22 cellular contexts compared by ENCODE assay signal in the genomic region with DNA sequence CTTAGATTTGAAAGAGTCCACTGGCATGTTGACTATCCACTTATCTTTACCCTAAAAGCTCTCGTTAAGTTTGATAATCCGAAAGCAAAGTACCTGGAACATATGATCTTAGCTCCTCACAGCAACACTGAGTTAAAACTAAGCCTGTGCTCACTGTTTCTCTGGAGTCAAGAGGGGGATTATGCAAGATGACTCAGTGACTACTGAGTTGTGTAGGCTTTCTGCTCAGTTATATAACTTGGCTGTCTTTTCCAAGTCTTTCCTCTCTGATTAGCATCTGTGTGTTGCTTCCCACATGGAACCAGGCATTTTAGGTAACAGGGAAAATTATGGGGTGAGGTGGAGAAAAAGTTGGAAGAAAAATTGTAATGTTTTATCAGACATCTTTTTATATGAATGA. TPM values are rescaled to one million over a fixed set of nuclear protein-coding genes. Genes with fewer than 3 reads are reported as not detected.
DNase-seq lines count a peak whose midpoint lies in the region; ATAC-seq, FAIRE-seq and TF ChIP-seq lines count a peak whose summit lies in the region.
"Had no signal": no experiment of that assay in that cellular context is flagged by ENCODE, and none has a peak within 500 bp of the region (broad histone marks: within the 10 kb centered on the region; RNA-seq: fewer than 3 reads in every experiment).

No MANE protein-coding gene starts in this region.

- intact Hi-C loops in HepG2 (cut with micrococcal nuclease; ENCODE audit: unreplicated experiment): no loop called here
- intact Hi-C loops in right lobe of liver (cut with DNase I): no loop called here
- intact Hi-C loops in upper lobe of right lung (cut with DNase I): no loop called here

- TF ChIP-seq CTCF in HepG2 (CRISPR knock-in tag; IDR thresholded peaks at IDR 0.05) (no peak), right lobe of liver (IDR thresholded peaks at IDR 0.05) (no peak), upper lobe of right lung (IDR thresholded peaks at IDR 0.05) (no peak)

- FAIRE-seq in HepG2 (lab: Jason Lieb, UNC): no peak
- FAIRE-seq: D721Med had no signal

- ATAC-seq in HepG2 (no peak), right lobe of liver (no peak), upper lobe of right lung (peak; percentile 78), GM19397 (IDR thresholded peaks at IDR 0.05; ENCODE audit: unreplicated experiment) (no peak)
- ATAC-seq in natural killer cell treated with Interleukin-12 subunit alpha and Interleukin-12 subunit beta and Interleukin-15 and Interleukin-18, amount 100 ng/mL, for 72 hours: no peak
- ATAC-seq: Panc1, psoas muscle had no signal

- no peaks in the 10 kb centered on the region for H3K9me3 Mint-ChIP-seq in natural killer cell treated with Interleukin-12 subunit alpha and Interleukin-12 subunit beta and Interleukin-15 and Interleukin-18, amount 100 ng/mL, for 72 hours
- H3K9me3 Mint-ChIP-seq: CD14-positive monocyte, neural progenitor cell had no signal

- peaks cover 7 to 8% of the 10 kb centered on the region in 2 donors for H3K4me1 Mint-ChIP-seq in natural killer cell treated with Interleukin-12 subunit alpha and Interleukin-12 subunit beta and Interleukin-15 and Interleukin-18, amount 100 ng/mL, for 72 hours (ENCODE audit: low read depth in 2 of 2)
- H3K4me1 Mint-ChIP-seq: neural progenitor cell had no signal

- TF ChIP-seq RAD21 in HepG2 (CRISPR knock-in tag; IDR thresholded peaks at IDR 0.05): no peak

- TF ChIP-seq EP300 in HepG2 (IDR thresholded peaks at IDR 0.05; ENCODE audit: low read depth in 2 of 2, low read length in 2 of 2) (no peak), HepG2 (CRISPR knock-in tag; IDR thresholded peaks at IDR 0.05; ENCODE audit: borderline replicate concordance) (no peak)

- no peak overlapping the region for H3K4me3 Mint-ChIP-seq in natural killer cell treated with Interleukin-12 subunit alpha and Interleukin-12 subunit beta and Interleukin-15 and Interleukin-18, amount 100 ng/mL, for 72 hours
- H3K4me3 Mint-ChIP-seq: CD14-positive monocyte, neural progenitor cell had no signal

- H3K27me3 ChIP-seq in HepG2 (ENCODE audit: control insufficient read depth in 1 of 2, insufficient read depth in 2 of 2, low read length in 2 of 2): no peaks in the 10 kb centered on the region
- H3K27me3 ChIP-seq in right lobe of liver: no peaks in the 10 kb centered on the region
- H3K27me3 ChIP-seq in upper lobe of right lung: no peaks in the 10 kb centered on the region
- H3K27me3 ChIP-seq: cardiac muscle cell, neural progenitor cell, SJCRH30, vagina had no signal

- H3K27ac Mint-ChIP-seq in natural killer cell treated with Interleukin-12 subunit alpha and Interleukin-12 subunit beta and Interleukin-15 and Interleukin-18, amount 100 ng/mL, for 72 hours: no peak overlapping the region
- H3K27ac Mint-ChIP-seq: neural progenitor cell had no signal

- no peak for TF ChIP-seq POLR2A in HepG2 (IDR thresholded peaks at IDR 0.05; ENCODE audit: insufficient read depth in 1 of 2, low read depth in 2 of 2, low read length in 2 of 2)
- no peak for TF ChIP-seq POLR2A in right lobe of liver (IDR thresholded peaks at IDR 0.05)

- POLR2A ChIA-PET in HepG2 (lab: Yijun Ruan, JAX): no interaction called here

- no peak overlapping the region for H3K27ac ChIP-seq in HepG2 (ENCODE audit: extremely low read length, insufficient read depth, low read length)
- no peak overlapping the region for H3K27ac ChIP-seq in right lobe of liver
- H3K27ac ChIP-seq in upper lobe of right lung: no peak overlapping the region
- H3K27ac ChIP-seq: cardiac muscle cell, epithelial cell of prostate, left ventricle myocardium inferior, neural progenitor cell, psoas muscle, SJCRH30, vagina had no signal

- H3K36me3 ChIP-seq in HepG2 (replicated peaks in 1 of 2; ENCODE audit: control insufficient read depth in 1 of 2, insufficient read depth in 2 of 2, low read length in 2 of 2): peaks cover 0 to 2% of the 10 kb centered on the region in 2 experiments; a peak in 3 of 5 replicates
- peaks cover 0 to 5% (median 1%) of the 10 kb centered on the region in 4 donors for H3K36me3 ChIP-seq in right lobe of liver
- peaks cover 40% of the 10 kb centered on the region for H3K36me3 ChIP-seq in upper lobe of right lung
- H3K36me3 ChIP-seq: neural progenitor cell, SJCRH30 had no signal

- H3K9ac ChIP-seq in HepG2 (ENCODE audit: insufficient read depth, low read depth, low read length): no peak overlapping the region
- H3K9ac ChIP-seq: neural progenitor cell had no signal

- CTCF ChIA-PET in HepG2 (lab: Yijun Ruan, JAX; ENCODE audit: low intra/inter-chr PET ratio, low total read pairs): no interaction called here

- no peak overlapping the region for H3K4me2 ChIP-seq in HepG2 (ENCODE audit: low read depth, low read length)
- H3K4me2 ChIP-seq: neural progenitor cell had no signal

- BruUV-seq in HepG2 (replicated peaks; lab: Mats Ljungman, UMichigan): no TSS peak

- H3K4me1 ChIP-seq in HepG2 (ENCODE audit: insufficient read depth, low read length) (peaks cover 17% of the 10 kb centered on the region), right lobe of liver (no peaks in the 10 kb centered on the region), upper lobe of right lung (no peaks in the 10 kb centered on the region)
- H3K4me1 ChIP-seq: left ventricle myocardium inferior, neural progenitor cell, SJCRH30, vagina had no signal

- H3K36me3 Mint-ChIP-seq in natural killer cell treated with Interleukin-12 subunit alpha and Interleukin-12 subunit beta and Interleukin-15 and Interleukin-18, amount 100 ng/mL, for 72 hours: peaks cover 24% of the 10 kb centered on the region

- no peaks in the 10 kb centered on the region for H3K27me3 Mint-ChIP-seq in natural killer cell treated with Interleukin-12 subunit alpha and Interleukin-12 subunit beta and Interleukin-15 and Interleukin-18, amount 100 ng/mL, for 72 hours

- H3K4me3 ChIP-seq in HepG2 (replicated peaks in 1 of 3; ENCODE audit: insufficient read depth in 1 of 3, low read depth in 2 of 3, low read length in 3 of 3): no peak overlapping the region
- no peak overlapping the region for H3K4me3 ChIP-seq in right lobe of liver
- H3K4me3 ChIP-seq in upper lobe of right lung: no peak overlapping the region
- H3K4me3 ChIP-seq: cardiac muscle cell, left ventricle myocardium inferior, neural progenitor cell, psoas muscle, SJCRH30, vagina had no signal

- H4K20me1 ChIP-seq in HepG2 (ENCODE audit: insufficient read depth, low read length): no peaks in the 10 kb centered on the region

- in situ Hi-C loops in HepG2 (cut with HindIII; ENCODE audit: extremely low pct_ligation_motif_present, low pct_unique_long_range_greater_than_20kb): no loop called here

- H3K9me3 ChIP-seq in HepG2 (ENCODE audit: low read length) (no peaks in the 10 kb centered on the region), right lobe of liver (no peaks in the 10 kb centered on the region), upper lobe of right lung (no peaks in the 10 kb centered on the region)
- H3K9me3 ChIP-seq: left ventricle myocardium inferior, psoas muscle, SJCRH30, vagina had no signal

- H2AFZ ChIP-seq in HepG2 (ENCODE audit: low read length): no peak overlapping the region
- H2AFZ ChIP-seq: neural progenitor cell had no signal

- 78% methylated on average over 2 of the region's 2 CpGs for WGBS in HepG2 (ENCODE audit: low lambda C conversion rate)
- 81% methylated on average over 2 of the region's 2 CpGs for WGBS in right lobe of liver (ENCODE audit: insufficient coverage, low coverage, low lambda C conversion rate, missing lambda C conversion rate)

- H3K79me2 ChIP-seq in HepG2 (ENCODE audit: insufficient read depth, low read length): no peaks in the 10 kb centered on the region

- DNase-seq in HepG2 (ENCODE audit: low spot score) (no peak), right lobe of liver (no peak), astrocyte of the hippocampus (ENCODE audit: low read depth, low spot score) (peak; percentile 59), iris pigment epithelial cell (ENCODE audit: low read depth) (peak; percentile 73), upper lobe of right lung (no peak), NCI-H1694 treated with DMSO at 0.1 percent for 48 hours (lab: John Stamatoyannopoulos, UW) (no peak)
- no peak for DNase-seq in natural killer cell treated with Interleukin-12 subunit alpha and Interleukin-12 subunit beta and Interleukin-15 and Interleukin-18, amount 100 ng/mL, for 72 hours (ENCODE audit: low spot score)
- DNase-seq: 8988T; activated CD4-positive, alpha-beta T cell treated with anti-CD3 and anti-CD28 coated beads, Interleukin-2, amount 50 U/mL, for 1 hour; left ventricle myocardium inferior; NCI-H1694; psoas muscle; SJCRH30; T-helper 1 cell had no signal

TF ChIP-seq in HepG2, 621 proteins besides CTCF, POLR2A, EP300 and RAD21 (continues in another document):
- peak; percentile 17; the same call in 1 of the 2 replicates for TF ChIP-seq CEBPB (IDR thresholded peaks at IDR 0.05; ENCODE audit: borderline replicate concordance, low read depth, low read length)

RNA-seq across cellular contexts. Expression of gene MYO5C, which starts 31.2 kb away (rescaled TPM):
- 23.7 and 37.3 TPM in 2 replicates for total RNA-seq in HepG2 (2016; rRNA removed; fragmentation: Illumina TruSeq; extraction: Trizol)
- total RNA-seq in HepG2 (2016; cell fraction: cytosol; rRNA removed; fragmentation: Illumina TruSeq; extraction: Trizol; ENCODE audit: low read depth): 7.8 and 10.0 TPM in 2 replicates
- 22.8 and 32.5 TPM in 2 replicates for total RNA-seq in HepG2 (2016; cell fraction: insoluble cytoplasmic fraction; rRNA removed; fragmentation: Illumina TruSeq; extraction: Trizol)
- 18.9 and 21.8 TPM in 2 replicates for total RNA-seq in HepG2 (2016; cell fraction: membrane; rRNA removed; fragmentation: Illumina TruSeq; extraction: Trizol)
- total RNA-seq in HepG2 (2016; cell fraction: nucleus; rRNA removed; fragmentation: Illumina TruSeq; extraction: Trizol): 39.3 and 39.5 TPM in 2 replicates
- 13.7 and 15.7 TPM in 2 replicates for polyA plus RNA-seq in HepG2 (2011; rRNA removed)
- 7.3 and 7.9 TPM in 2 replicates for polyA plus RNA-seq in HepG2 (2011; cell fraction: cytosol; rRNA removed)
- polyA plus RNA-seq in HepG2 (2011; cell fraction: nucleus; rRNA removed): 17.4 and 19.9 TPM in 2 replicates
- polyA plus RNA-seq in HepG2 (2012): 7.0 and 10.2 TPM in 2 replicates
- polyA plus RNA-seq in HepG2 (2016; cell fraction: cytosol; fragmentation: Illumina TruSeq; extraction: Trizol; ENCODE audit: low read depth): 1.7 and 1.8 TPM in 2 replicates
- 23.1 and 25.5 TPM in 2 replicates for polyA plus RNA-seq in HepG2 (2016; cell fraction: insoluble cytoplasmic fraction; fragmentation: Illumina TruSeq; extraction: Trizol; ENCODE audit: low read depth)
- 4.2 TPM in 2 replicates for polyA plus RNA-seq in HepG2 (2016; cell fraction: membrane; fragmentation: Illumina TruSeq; extraction: Trizol; ENCODE audit: low read depth)
- polyA plus RNA-seq in HepG2 (2016; cell fraction: nucleus; fragmentation: Illumina TruSeq; extraction: Trizol; ENCODE audit: insufficient read depth, low read depth): 35.8 and 37.1 TPM in 2 replicates
- 23.1 and 52.1 TPM in 2 replicates for polyA minus RNA-seq in HepG2 (2011; rRNA and poly(A)+ RNA removed; ENCODE audit: low replicate concordance)
- polyA minus RNA-seq in HepG2 (2011; cell fraction: cytosol; rRNA and poly(A)+ RNA removed): 10.5 and 13.8 TPM in 2 replicates
- 52.0 and 54.7 TPM in 2 replicates for polyA minus RNA-seq in HepG2 (2011; cell fraction: nucleus; rRNA and poly(A)+ RNA removed)
- total RNA-seq in right lobe of liver: 10 to 100 TPM in 1 of 6 experiments, 1 to 10 TPM in 5; 5.8 to 10.2 (median 7.1) TPM
- total RNA-seq in upper lobe of right lung: 80.0 TPM
- under 1 TPM; 0.42 to 0.45 TPM for total RNA-seq in natural killer cell treated with Interleukin-12 subunit alpha and Interleukin-12 subunit beta and Interleukin-15 and Interleukin-18, amount 100 ng/mL, for 72 hours
- polyA plus RNA-seq: CD14-positive monocyte had no signal

Comparison
In these comparisons a context has a peak if more than half of its experiments do, and no peak if none do; other contexts are left out.
1. DNase-seq: peak in astrocyte of the hippocampus (single experiment) and iris pigment epithelial cell (single experiment); none in HepG2 (single experiment), right lobe of liver (0 of 3), upper lobe of right lung (single experiment), NCI-H1694 treated with DMSO at 0.1 percent for 48 hours (single experiment) and natural killer cell treated with Interleukin-12 subunit alpha and Interleukin-12 subunit beta and Interleukin-15 and Interleukin-18, amount 100 ng/mL, for 72 hours (single experiment).
2. RNA of gene MYO5C, which starts 31.2 kb away (total RNA-seq): 80.0 TPM in upper lobe of right lung (single experiment), 7.8 to 39.5 TPM in HepG2 and 5.8 to 10.2 TPM in right lobe of liver; 0.42 to 0.45 TPM in natural killer cell treated with Interleukin-12 subunit alpha and Interleukin-12 subunit beta and Interleukin-15 and Interleukin-18, amount 100 ng/mL, for 72 hours; every median in the first group is over 4 times any median in the second.